ENCODE assay signal across 12 cellular contexts in genomic region chr2:218404351-218405145, GRCh38. TPM values are rescaled to one million over a fixed set of nuclear protein-coding genes. Genes with fewer than 3 reads are reported as not detected.
A peak's percentile ranks its signal among the peaks of the same experiment; 100 is the strongest.
DNase-seq lines count a peak whose midpoint lies in the region; TF ChIP-seq lines count a peak whose summit lies in the region.
"Had no signal": no experiment of that assay in that cellular context is flagged by ENCODE, and none has a peak within 500 bp of the region (broad histone marks: within the 10 kb centered on the region; RNA-seq: fewer than 3 reads in every experiment).

No MANE protein-coding gene starts in this region.

- H3K4me3 ChIP-seq in effector memory CD4-positive, alpha-beta T cell (ENCODE audit: insufficient read depth, low read depth, low read length, poor library complexity, severe bottlenecking): no peak overlapping the region
- H3K4me3 ChIP-seq: SJSA1 had no signal

- H3K27ac Mint-ChIP-seq in IgD-negative memory B cell (peak overlapping the region in 2 of 3 donors; percentile 92 to 94), nephron (peak overlapping the region; percentile 95 to 98 (median 96))

- H3K4me3 Mint-ChIP-seq in IgD-negative memory B cell (peak overlapping the region in 2 of 4 donors; percentile 55 to 79), nephron (peak overlapping the region; percentile 60 to 77 (median 61))

- peaks cover 18 to 33% (median 22%) of the 10 kb centered on the region in 3 donors for H3K4me1 Mint-ChIP-seq in IgD-negative memory B cell
- peaks cover 43% of the 10 kb centered on the region for H3K4me1 Mint-ChIP-seq in nephron

- H3K9me3 ChIP-seq in effector memory CD4-positive, alpha-beta T cell (ENCODE audit: control insufficient read depth, low read length): no peaks in the 10 kb centered on the region
- H3K9me3 ChIP-seq: SJSA1 had no signal

- H3K27me3 Mint-ChIP-seq in IgD-negative memory B cell (no peaks in the 10 kb centered on the region), nephron (ENCODE audit: low read depth) (no peaks in the 10 kb centered on the region)

- no peaks in the 10 kb centered on the region for H3K36me3 Mint-ChIP-seq in IgD-negative memory B cell
- peaks cover 12% of the 10 kb centered on the region for H3K36me3 Mint-ChIP-seq in nephron (ENCODE audit: low read depth)

- H3K9me3 Mint-ChIP-seq in IgD-negative memory B cell (no peaks in the 10 kb centered on the region), nephron (no peaks in the 10 kb centered on the region)

- peaks cover 45% of the 10 kb centered on the region for H3K4me1 ChIP-seq in effector memory CD4-positive, alpha-beta T cell (ENCODE audit: control insufficient read depth, insufficient read depth, low read length, poor library complexity, severe bottlenecking)

- H3K27me3 ChIP-seq in effector memory CD4-positive, alpha-beta T cell (replicated peaks; ENCODE audit: control insufficient read depth, insufficient read depth, low read length, poor library complexity, severe bottlenecking): no peaks in the 10 kb centered on the region
- H3K27me3 ChIP-seq: SJSA1 had no signal

- H3K36me3 ChIP-seq in effector memory CD4-positive, alpha-beta T cell (ENCODE audit: control insufficient read depth, insufficient read depth, low read length): peaks cover 22% of the 10 kb centered on the region

- no peak for TF ChIP-seq CTCF in 22Rv1 (IDR thresholded peaks at IDR 0.05)
- no peak for TF ChIP-seq CTCF in nephron (IDR thresholded peaks at IDR 0.05; ENCODE audit: unreplicated experiment in 3 of 3)

- DNase-seq in effector memory CD4-positive, alpha-beta T cell: no peak
- no peak for DNase-seq in SHP77 (lab: John Stamatoyannopoulos, UW)
- no peak for DNase-seq in RPMI8226
- DNase-seq in COLO829 (ENCODE audit: low spot score): no peak
- DNase-seq in activated CD4-positive, CD25-positive, alpha-beta regulatory T cell treated with anti-CD3 and anti-CD28 coated beads, Interleukin-2, amount 50 U/mL, for 72 hours: no peak
- DNase-seq: COR-L47, NCI-H1694 treated with DMSO at 0.1 percent for 48 hours had no signal

- H3K27ac ChIP-seq in 22Rv1: peak overlapping the region; percentile 100
- peak overlapping the region; percentile 31 for H3K27ac ChIP-seq in effector memory CD4-positive, alpha-beta T cell (ENCODE audit: insufficient read depth, low read length, poor library complexity, severe bottlenecking)
- H3K27ac ChIP-seq: SJSA1 had no signal

RNA-seq across cellular contexts. Expression of gene CTDSP1, which starts 4.9 kb away (rescaled TPM):
- 16.2 TPM for polyA plus RNA-seq in IgD-negative memory B cell

RNA-seq across cellular contexts. Expression of gene VIL1, which starts 14.4 kb away (rescaled TPM):
- 0.28 TPM for polyA plus RNA-seq in IgD-negative memory B cell
- polyA plus RNA-seq: endothelial cell of umbilical vein had no signal

RNA-seq across cellular contexts. Expression of gene SLC11A1, which starts 22.5 kb away (rescaled TPM):
- 1.3 TPM for polyA plus RNA-seq in IgD-negative memory B cell

RNA-seq across cellular contexts. Expression of gene CATIP, which starts 47.9 kb away (rescaled TPM):
- 0.18 TPM for polyA plus RNA-seq in IgD-negative memory B cell
- polyA plus RNA-seq: endothelial cell of umbilical vein had no signal
